27 cellular contexts compared by ENCODE assay signal in genomic region chr1:10444248-10444647, GRCh38. TPM values are rescaled to one million over a fixed set of nuclear protein-coding genes. Genes with fewer than 3 reads are reported as not detected.
"Had no signal": no experiment of that assay in that cellular context is flagged by ENCODE, and none has a peak within 500 bp of the region (broad histone marks: within the 10 kb centered on the region; RNA-seq: fewer than 3 reads in every experiment).

No MANE protein-coding gene starts in this region.

- H3K9me3 Mint-ChIP-seq: dendritic cell treated with granulocyte-macrophage colony-stimulating factor and Interleukin-4, amounts not matched to agents 40 ng/mL and 50 ng/mL, for 4 days; endodermal cell; natural killer cell; stimulated activated naive B cell treated with anti-CD40 and anti-IgM and Interleukin-4, amounts not matched to agents 10 μg/mL and 1 μg/mL and 100 μg/mL, for 72 hours; stimulated activated naive CD8-positive, alpha-beta T cell treated with anti-CD3 and anti-CD28 coated beads, Interleukin-15, Interleukin-2, amounts not matched to agents 100 ng/mL and 50 ng/mL, for 24 hours had no signal

- H3K27ac Mint-ChIP-seq: dendritic cell treated with granulocyte-macrophage colony-stimulating factor and Interleukin-4, amounts not matched to agents 40 ng/mL and 50 ng/mL, for 4 days; endodermal cell; natural killer cell; stimulated activated naive B cell treated with anti-CD40 and anti-IgM and Interleukin-4, amounts not matched to agents 10 μg/mL and 1 μg/mL and 100 μg/mL, for 72 hours; stimulated activated naive CD8-positive, alpha-beta T cell treated with anti-CD3 and anti-CD28 coated beads, Interleukin-15, Interleukin-2, amounts not matched to agents 100 ng/mL and 50 ng/mL, for 24 hours had no signal

- H3K27me3 Mint-ChIP-seq: dendritic cell treated with granulocyte-macrophage colony-stimulating factor and Interleukin-4, amounts not matched to agents 40 ng/mL and 50 ng/mL, for 4 days; stimulated activated naive B cell treated with anti-CD40 and anti-IgM and Interleukin-4, amounts not matched to agents 10 μg/mL and 1 μg/mL and 100 μg/mL, for 72 hours; stimulated activated naive CD8-positive, alpha-beta T cell treated with anti-CD3 and anti-CD28 coated beads, Interleukin-15, Interleukin-2, amounts not matched to agents 100 ng/mL and 50 ng/mL, for 24 hours had no signal

- H3K27ac ChIP-seq: gastroesophageal sphincter, heart right ventricle, lower lobe of right lung, ovary, psoas muscle, sigmoid colon, suprapubic skin, transverse colon, vagina had no signal

- H3K4me1 Mint-ChIP-seq: endodermal cell; stimulated activated naive B cell treated with anti-CD40 and anti-IgM and Interleukin-4, amounts not matched to agents 10 μg/mL and 1 μg/mL and 100 μg/mL, for 72 hours had no signal

- H3K36me3 ChIP-seq: ovary, sigmoid colon, transverse colon, vagina had no signal

- H3K27me3 ChIP-seq: gastroesophageal sphincter, heart right ventricle, ovary, suprapubic skin, transverse colon, vagina had no signal

- DNase-seq: effector CD8-positive, alpha-beta T cell; endodermal cell; foreskin fibroblast; heart right ventricle; hippocampal formation; islet precursor cell; left ventricle myocardium superior; lower lobe of right lung; natural killer cell; occipital lobe; ovary; psoas muscle; right cardiac atrium; sigmoid colon; stimulated activated CD4-positive, alpha-beta T cell treated with anti-CD3 and anti-CD28 coated beads, Interleukin-2, amount 100 ng/mL, for 24 hours; stimulated activated CD4-positive, alpha-beta T cell treated with anti-CD3 and anti-CD28 coated beads, Interleukin-4, amount 100 ng/mL, for 24 hours; stimulated activated naive B cell treated with anti-CD40 and anti-IgM and Interleukin-4, amounts not matched to agents 10 μg/mL and 1 μg/mL and 100 μg/mL, for 72 hours; transverse colon had no signal

- H3K4me3 Mint-ChIP-seq: dendritic cell treated with granulocyte-macrophage colony-stimulating factor and Interleukin-4, amounts not matched to agents 40 ng/mL and 50 ng/mL, for 4 days; endodermal cell; natural killer cell; stimulated activated naive B cell treated with anti-CD40 and anti-IgM and Interleukin-4, amounts not matched to agents 10 μg/mL and 1 μg/mL and 100 μg/mL, for 72 hours; stimulated activated naive CD8-positive, alpha-beta T cell treated with anti-CD3 and anti-CD28 coated beads, Interleukin-15, Interleukin-2, amounts not matched to agents 100 ng/mL and 50 ng/mL, for 24 hours had no signal

- H3K4me1 ChIP-seq: gastroesophageal sphincter, lower lobe of right lung, psoas muscle, sigmoid colon, suprapubic skin, transverse colon, vagina had no signal

- H3K9me3 ChIP-seq: gastroesophageal sphincter, heart right ventricle, lower lobe of right lung, ovary, psoas muscle, sigmoid colon, suprapubic skin, transverse colon, vagina had no signal

- ATAC-seq: gastroesophageal sphincter; heart right ventricle; left ventricle myocardium superior; lower lobe of right lung; natural killer cell; psoas muscle; right cardiac atrium; stimulated activated naive B cell treated with anti-CD40 and anti-IgM and Interleukin-4, amounts not matched to agents 10 μg/mL and 1 μg/mL and 100 μg/mL, for 72 hours had no signal

- H3K4me3 ChIP-seq: gastroesophageal sphincter, heart right ventricle, lower lobe of right lung, ovary, psoas muscle, sigmoid colon, suprapubic skin, transverse colon, vagina had no signal

- H3K36me3 Mint-ChIP-seq: natural killer cell had no signal

RNA-seq across cellular contexts. Expression of gene CORT, which starts 5.6 kb away (rescaled TPM):
- total RNA-seq: endothelial cell of umbilical vein, gastroesophageal sphincter, left ventricle myocardium superior, lower lobe of right lung, mesenteric fat pad, myocyte, natural killer cell, psoas muscle, renal cortical epithelial cell, suprapubic skin, vagina had no signal
